ENCODE assay signal across 8 cellular contexts in the genomic region with DNA sequence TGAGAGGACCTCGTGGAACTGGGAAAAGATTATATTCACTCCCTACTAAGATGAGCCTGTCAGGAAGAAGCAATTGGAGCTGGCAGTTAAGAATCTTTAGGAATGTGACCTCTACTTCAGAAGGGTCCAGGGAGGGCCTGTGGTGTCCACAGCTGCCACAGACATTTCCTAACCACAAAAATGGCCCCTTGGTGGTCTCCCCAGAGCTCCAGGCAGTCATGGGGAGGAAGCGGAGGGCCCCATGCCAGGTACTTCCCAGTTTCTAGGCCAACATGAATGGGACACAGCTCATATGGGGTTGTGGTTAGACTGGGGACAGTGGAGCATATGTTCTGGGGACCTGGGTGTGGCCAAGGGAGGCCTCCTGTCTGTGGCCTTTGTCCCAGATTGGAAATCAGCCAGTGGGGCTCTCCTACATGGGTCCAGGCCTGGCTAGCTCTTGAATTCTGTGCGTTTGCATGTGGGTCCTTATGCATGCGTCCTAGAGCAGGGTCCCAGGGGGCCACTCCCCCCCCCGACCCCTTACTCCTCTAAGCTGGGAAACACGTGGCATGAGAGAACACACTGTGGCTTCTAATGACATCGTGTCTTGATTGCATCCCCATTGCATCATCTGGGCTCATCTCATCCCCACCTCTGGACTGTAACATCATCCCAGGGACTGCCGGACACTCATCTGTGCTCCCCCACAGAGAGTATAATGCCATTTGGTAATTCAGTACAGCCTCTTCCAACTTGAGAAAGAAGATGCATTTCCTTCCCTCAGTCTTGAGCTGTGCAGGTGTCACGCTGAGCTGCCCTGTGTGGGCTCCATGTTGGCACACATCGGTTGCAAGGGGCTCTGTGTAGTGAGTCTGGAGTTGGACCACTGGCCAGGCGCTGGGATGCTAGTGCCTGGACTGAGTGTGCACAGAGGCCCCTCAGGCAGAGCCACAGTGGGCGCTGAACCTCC. TPM values are rescaled to one million over a fixed set of nuclear protein-coding genes. Genes with fewer than 3 reads are reported as not detected.
A peak's percentile ranks its signal among the peaks of the same experiment; 100 is the strongest.
DNase-seq lines count a peak whose midpoint lies in the region; TF ChIP-seq lines count a peak whose summit lies in the region.

No MANE protein-coding gene starts in this region.

- intact Hi-C loops in activated naive CD4-positive, alpha-beta T cell treated with anti-CD3 and anti-CD28 coated beads for 36 hours (cut with micrococcal nuclease): no loop called here
- intact Hi-C loops in testis (cut with DNase I; ENCODE audit: low total_unique reads): no loop called here

- H3K27ac ChIP-seq in tibial nerve (peak overlapping the region in 3 of 4 donors; percentile 19 to 80 (median 43)), testis (no peak overlapping the region)

- H3K4me1 ChIP-seq in tibial nerve (peaks cover 0 to 80% (median 58%) of the 10 kb centered on the region in 4 donors), testis (peaks cover 12% of the 10 kb centered on the region), BE2C (no peaks in the 10 kb centered on the region)

- no peak overlapping the region for H3K4me3 Mint-ChIP-seq in activated naive CD4-positive, alpha-beta T cell treated with anti-CD3 and anti-CD28 coated beads for 36 hours

- H3K4me3 ChIP-seq in fibroblast of pulmonary artery (replicated peaks; ENCODE audit: low read depth, low read length) (no peak overlapping the region), tibial nerve (no peak overlapping the region), testis (no peak overlapping the region), BE2C (ENCODE audit: low read depth, low read length) (no peak overlapping the region)

- TF ChIP-seq CTCF in fibroblast of pulmonary artery (IDR thresholded peaks at IDR 0.05; ENCODE audit: low read length, missing control alignments) (no peak), tibial nerve (IDR thresholded peaks at IDR 0.05) (no peak), testis (IDR thresholded peaks at IDR 0.05) (no peak), BE2C (IDR thresholded peaks at IDR 0.05; ENCODE audit: low read depth, low read length) (no peak)

- no peaks in the 10 kb centered on the region for H3K27me3 Mint-ChIP-seq in activated naive CD4-positive, alpha-beta T cell treated with anti-CD3 and anti-CD28 coated beads for 36 hours (ENCODE audit: low read depth)

- peaks cover 80% of the 10 kb centered on the region for H3K4me1 Mint-ChIP-seq in activated naive CD4-positive, alpha-beta T cell treated with anti-CD3 and anti-CD28 coated beads for 36 hours (ENCODE audit: low read depth)

- H3K27me3 ChIP-seq in tibial nerve (no peaks in the 10 kb centered on the region), testis (no peaks in the 10 kb centered on the region), BE2C (no peaks in the 10 kb centered on the region)

- peaks cover 28% of the 10 kb centered on the region for H3K36me3 Mint-ChIP-seq in activated naive CD4-positive, alpha-beta T cell treated with anti-CD3 and anti-CD28 coated beads for 36 hours (ENCODE audit: low read depth)

- peak; percentile 17; the same call in 1 of the 2 replicates for TF ChIP-seq POLR2A in Raji (IDR thresholded peaks at IDR 0.05; ENCODE audit: insufficient read depth, low read depth, low read length)
- TF ChIP-seq POLR2A in tibial nerve (IDR thresholded peaks at IDR 0.05): no peak
- TF ChIP-seq POLR2A in testis (IDR thresholded peaks at IDR 0.05): no peak

- H3K9me3 ChIP-seq in tibial nerve (no peaks in the 10 kb centered on the region), testis (no peaks in the 10 kb centered on the region), BE2C (no peaks in the 10 kb centered on the region)

- H3K36me3 ChIP-seq in tibial nerve (peaks cover 0 to under 1% (median 0%) of the 10 kb centered on the region in 3 donors), testis (ENCODE audit: low read depth, missing control alignments) (no peaks in the 10 kb centered on the region), BE2C (no peaks in the 10 kb centered on the region)

- CTCF ChIA-PET in activated naive CD4-positive, alpha-beta T cell treated with anti-CD3 and anti-CD28 coated beads for 36 hours (lab: Charles Lee): interaction anchor here (0.8 to 3.2 kb wide), 11 partner anchors 7 to 42 kb away, joined by 3 to 13 read pairs (median 4); no protein-coding TSS in a partner anchor

- H3K27ac Mint-ChIP-seq in activated naive CD4-positive, alpha-beta T cell treated with anti-CD3 and anti-CD28 coated beads for 36 hours: no peak overlapping the region

- H3K9me3 Mint-ChIP-seq in activated naive CD4-positive, alpha-beta T cell treated with anti-CD3 and anti-CD28 coated beads for 36 hours: no peaks in the 10 kb centered on the region

- peak; percentile 49 for DNase-seq in activated naive CD4-positive, alpha-beta T cell treated with anti-CD3 and anti-CD28 coated beads for 36 hours
- no peak for DNase-seq in activated naive CD4-positive, alpha-beta T cell (lab: John Stamatoyannopoulos, UW)
- DNase-seq in fibroblast of pulmonary artery (ENCODE audit: low read depth) (peak; percentile 54), tibial nerve (ENCODE audit: low spot score in 2 of 2) (no peak), testis (no peak), BE2C (no peak), NCI-H510A treated with DMSO at 0.1 percent for 48 hours (lab: John Stamatoyannopoulos, UW) (no peak)

- WGBS in tibial nerve, 2 donors: 63 to 76% methylated on average over 9 to 12 of the region's 12 CpGs
- 80 to 88% methylated on average over 8 to 12 of the region's 12 CpGs for WGBS in testis, 2 donors

- no peak for TF ChIP-seq EP300 in tibial nerve (IDR thresholded peaks at IDR 0.05)

RNA-seq across cellular contexts. Expression of a gene that starts 31.3 kb away (rescaled TPM):
- total RNA-seq in activated naive CD4-positive, alpha-beta T cell treated with anti-CD3 and anti-CD28 coated beads for 36 hours: 10 to 100 TPM; 84.3 to 88.4 TPM
- 10 to 100 TPM; 15.1 to 36.9 (median 28.4) TPM for total RNA-seq in tibial nerve
- total RNA-seq in testis: 10 to 100 TPM; 20.2 to 22.5 TPM
- 31.7 TPM for polyA plus RNA-seq in testis (ENCODE audit: insufficient read depth, low read depth, low replicate concordance)
- 22.5 TPM for polyA plus RNA-seq in BE2C (2012; ENCODE audit: insufficient read depth, insufficient read length, low read depth)

Comparison
In these comparisons a context has a peak if more than half of its experiments do, and no peak if none do; other contexts are left out.
1. DNase-seq: peak in activated naive CD4-positive, alpha-beta T cell treated with anti-CD3 and anti-CD28 coated beads for 36 hours (single experiment) and fibroblast of pulmonary artery (single experiment); none in activated naive CD4-positive, alpha-beta T cell (0 of 4), tibial nerve (0 of 2), testis (single experiment), BE2C (single experiment) and NCI-H510A treated with DMSO at 0.1 percent for 48 hours (single experiment).
2. H3K27ac ChIP-seq: peak in tibial nerve (3 of 4); none in testis (0 of 2).